ENCODE assay signal across 2 cellular contexts in genomic region chr1:244850099-244850852, GRCh38.
TF ChIP-seq lines count a peak whose summit lies in the region.

No MANE protein-coding gene starts in this region.

TF ChIP-seq in GM12891, 5 proteins besides CTCF, POLR2A, EP300 and RAD21:
- TF ChIP-seq PAX5 (IDR thresholded peaks at IDR 0.05; ENCODE audit: insufficient read depth, low read length, severe bottlenecking) = no peak
- no peak for TF ChIP-seq SPI1 (IDR thresholded peaks at IDR 0.05; ENCODE audit: low read depth, low read length)
- TF ChIP-seq POLR2AphosphoS5 (IDR thresholded peaks at IDR 0.05; ENCODE audit: low read depth, low read length) = peak; percentile 66; the same call in 1 of the 2 replicates
- no peak for TF ChIP-seq TAF1 (IDR thresholded peaks at IDR 0.05; ENCODE audit: low read depth, low read length)
- no peak for TF ChIP-seq POU2F2 (IDR thresholded peaks at IDR 0.05; ENCODE audit: low read depth, low read length)

TF ChIP-seq in GM12878, 131 proteins besides CTCF, POLR2A, EP300 and RAD21:
- no peak for TF ChIP-seq ASH2L (IDR thresholded peaks at IDR 0.05; ENCODE audit: borderline replicate concordance, low read depth)
- TF ChIP-seq USF2 (IDR thresholded peaks at IDR 0.05; ENCODE audit: borderline replicate concordance, low read depth, low read length) = no peak
- TF ChIP-seq ETV6 (conservative IDR thresholded peaks at IDR 0.05 in 1 of 2, IDR thresholded peaks at IDR 0.05 in 1 of 2; ENCODE audit: borderline replicate concordance in 1 of 2, low read depth in 1 of 2) = no peak
- no peak for TF ChIP-seq FOXM1 (IDR thresholded peaks at IDR 0.05; ENCODE audit: low read depth, low read length)
- no peak for TF ChIP-seq CBX5 (IDR thresholded peaks at IDR 0.05; ENCODE audit: low read depth)
- TF ChIP-seq SIN3A (IDR thresholded peaks at IDR 0.05; ENCODE audit: low read depth, low read length) = no peak
- TF ChIP-seq HSF1 (IDR thresholded peaks at IDR 0.05; ENCODE audit: low read depth, low read length) = no peak
- no peak for TF ChIP-seq CBX3 (IDR thresholded peaks at IDR 0.05; ENCODE audit: borderline replicate concordance, low read depth)
- TF ChIP-seq PML (IDR thresholded peaks at IDR 0.05; ENCODE audit: low read length) = peak; percentile 55
- no peak for TF ChIP-seq ZNF384 (IDR thresholded peaks at IDR 0.05; ENCODE audit: borderline replicate concordance, low read depth, low read length)
- no peak for TF ChIP-seq MEF2B (IDR thresholded peaks at IDR 0.05; ENCODE audit: partially characterized antibody, poor library complexity, severe bottlenecking)
- TF ChIP-seq SRF (IDR thresholded peaks at IDR 0.05; ENCODE audit: low read depth in 2 of 2, low read length in 2 of 2) = no peak
- no peak for TF ChIP-seq CBFB (IDR thresholded peaks at IDR 0.05; ENCODE audit: low read depth)
- TF ChIP-seq ZBTB33 (IDR thresholded peaks at IDR 0.05) = no peak
- TF ChIP-seq POLR2AphosphoS2 (IDR thresholded peaks at IDR 0.05; ENCODE audit: low read depth, low read length) = peak; percentile 73; the same call in 1 of the 2 replicates
- no peak for TF ChIP-seq ZNF207 (IDR thresholded peaks at IDR 0.05; ENCODE audit: borderline replicate concordance)
- peak; percentile 60; the same call in 1 of the 2 replicates for TF ChIP-seq POLR2AphosphoS5 (IDR thresholded peaks at IDR 0.05; ENCODE audit: low read length)
TF ChIP-seq in GM12878: peak in this region for 3.
